Comparison of ENCODE assay signal across 8 cellular contexts in the genomic region with DNA sequence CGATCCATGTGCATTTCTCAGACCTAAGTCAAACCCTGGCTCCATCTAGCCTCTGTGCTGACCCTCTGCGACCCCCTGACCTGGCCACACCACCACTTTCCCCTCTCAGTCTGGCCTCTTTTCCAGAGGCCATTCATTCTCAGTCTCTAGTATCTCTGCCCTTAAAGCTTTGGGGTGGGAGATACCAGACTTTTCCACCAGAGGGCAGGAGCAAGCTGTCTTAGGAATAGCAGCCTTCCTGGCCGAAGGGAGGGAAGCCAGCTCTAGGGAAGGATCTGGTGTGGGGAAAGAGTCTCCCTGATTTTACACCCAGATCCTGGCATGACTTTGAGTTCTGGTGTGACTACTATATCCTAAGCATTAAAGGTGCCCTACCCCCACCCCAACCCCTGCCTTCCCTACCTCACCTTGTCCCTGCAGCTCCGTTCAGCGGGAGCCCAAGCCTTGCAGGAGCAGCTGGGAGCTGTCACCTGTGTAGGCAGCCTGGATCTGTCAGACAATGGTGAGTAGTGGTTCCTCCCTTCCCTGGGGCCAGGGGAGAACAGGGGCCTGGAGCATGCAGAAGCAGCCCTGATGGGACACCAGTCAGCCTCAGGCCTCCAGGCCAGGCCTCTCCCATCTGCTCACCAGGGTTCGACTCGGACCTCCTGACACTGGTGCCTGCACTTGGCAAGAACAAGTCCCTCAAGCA. TPM values are rescaled to one million over a fixed set of nuclear protein-coding genes. Genes with fewer than 3 reads are reported as not detected.
DNase-seq lines count a peak whose midpoint lies in the region; ATAC-seq and TF ChIP-seq lines count a peak whose summit lies in the region.

No MANE protein-coding gene starts in this region.

- H3K4me3 ChIP-seq in HFF-Myc (replicated peaks; ENCODE audit: low read depth, low read length) (no peak overlapping the region), fibroblast of pulmonary artery (replicated peaks; ENCODE audit: low read depth, low read length) (no peak overlapping the region)

- CTCF ChIA-PET in activated CD8-positive, alpha-beta T cell treated with anti-CD3 and anti-CD28 coated beads for 36 hours (lab: Charles Lee): interaction anchor here (0.9 to 9.6 kb wide), 30 partner anchors 8 to 477 kb away, joined by 3 to 345 read pairs (median 5); a partner anchor contains a TSS

- H3K4me3 Mint-ChIP-seq in activated CD8-positive, alpha-beta T cell treated with anti-CD3 and anti-CD28 coated beads for 36 hours: no peak overlapping the region
- peak overlapping the region; percentile 62 for H3K4me3 Mint-ChIP-seq in neural crest cell

- H3K27me3 Mint-ChIP-seq in activated CD8-positive, alpha-beta T cell treated with anti-CD3 and anti-CD28 coated beads for 36 hours: no peaks in the 10 kb centered on the region
- no peaks in the 10 kb centered on the region for H3K27me3 Mint-ChIP-seq in neural crest cell (ENCODE audit: low read depth)

- ATAC-seq in activated CD4-positive, CD25-positive, alpha-beta regulatory T cell treated with anti-CD3 and anti-CD28 coated beads, Interleukin-2, amount 50 U/mL, for 24 hours: no peak
- ATAC-seq in activated CD8-positive, alpha-beta T cell treated with anti-CD3 and anti-CD28 coated beads for 36 hours: peak; percentile 80
- ATAC-seq in GM21515 (IDR thresholded peaks at IDR 0.05; ENCODE audit: unreplicated experiment): no peak

- peaks cover 6% of the 10 kb centered on the region for H3K4me1 Mint-ChIP-seq in activated CD8-positive, alpha-beta T cell treated with anti-CD3 and anti-CD28 coated beads for 36 hours (ENCODE audit: low read depth)
- H3K4me1 Mint-ChIP-seq in neural crest cell: peaks cover 5% of the 10 kb centered on the region

- intact Hi-C loops in activated CD8-positive, alpha-beta T cell treated with anti-CD3 and anti-CD28 coated beads for 36 hours (cut with micrococcal nuclease): loop anchor here (1.0 to 5.0 kb wide), 2 partner anchors 32 to 46 kb away; no protein-coding TSS in a partner anchor

- DNase-seq in activated CD4-positive, CD25-positive, alpha-beta regulatory T cell treated with anti-CD3 and anti-CD28 coated beads, Interleukin-2, amount 50 U/mL, for 72 hours: peak; percentile 60
- peak; percentile 43 for DNase-seq in HFF-Myc (ENCODE audit: extremely low read depth, low read depth)
- DNase-seq in NCI-H2196 (lab: John Stamatoyannopoulos, UW; ENCODE audit: unreplicated experiment): peak; percentile 82
- peak; percentile 85 for DNase-seq in activated CD8-positive, alpha-beta T cell treated with anti-CD3 and anti-CD28 coated beads for 36 hours
- DNase-seq in fibroblast of pulmonary artery (ENCODE audit: low read depth): peak; percentile 82
- DNase-seq in neural crest cell (ENCODE audit: low read depth, low spot score): peak; percentile 26

- peak overlapping the region; percentile 85 for H3K27ac Mint-ChIP-seq in activated CD8-positive, alpha-beta T cell treated with anti-CD3 and anti-CD28 coated beads for 36 hours
- H3K27ac Mint-ChIP-seq in neural crest cell (ENCODE audit: unreplicated experiment): no peak overlapping the region

- TF ChIP-seq CTCF in HFF-Myc (IDR thresholded peaks at IDR 0.05; ENCODE audit: low read depth, low read length, missing control alignments) (peak; percentile 79), fibroblast of pulmonary artery (IDR thresholded peaks at IDR 0.05; ENCODE audit: low read length, missing control alignments) (peak; percentile 81), neural crest cell (conservative IDR thresholded peaks at IDR 0.05) (peak; percentile 61)
- peak; percentile 95 for TF ChIP-seq CTCF in activated CD8-positive, alpha-beta T cell treated with anti-CD3 and anti-CD28 coated beads for 36 hours (IDR thresholded peaks at IDR 0.05)

- no peaks in the 10 kb centered on the region for H3K36me3 Mint-ChIP-seq in activated CD8-positive, alpha-beta T cell treated with anti-CD3 and anti-CD28 coated beads for 36 hours (ENCODE audit: low read depth)
- no peaks in the 10 kb centered on the region for H3K36me3 Mint-ChIP-seq in neural crest cell (ENCODE audit: low read depth)

- H3K9me3 Mint-ChIP-seq in activated CD8-positive, alpha-beta T cell treated with anti-CD3 and anti-CD28 coated beads for 36 hours: no peaks in the 10 kb centered on the region
- H3K9me3 Mint-ChIP-seq in neural crest cell: no peaks in the 10 kb centered on the region

- POLR2A ChIA-PET in activated CD8-positive, alpha-beta T cell treated with anti-CD3 and anti-CD28 coated beads for 36 hours (lab: Charles Lee): interaction anchor here (0.7 to 3.9 kb wide), 11 partner anchors 17 to 102 kb away, joined by 3 to 25 read pairs (median 4); a partner anchor contains a TSS

RNA-seq across cellular contexts. Expression of a gene that starts 6.6 kb away (rescaled TPM):
- under 1 TPM; 0.63 to 0.83 TPM for total RNA-seq in activated CD8-positive, alpha-beta T cell treated with anti-CD3 and anti-CD28 coated beads for 36 hours
- total RNA-seq in neural crest cell: 9.3 and 9.4 TPM in 2 replicates

RNA-seq across cellular contexts. Expression of a gene that starts 13.0 kb away (rescaled TPM):
- total RNA-seq in activated CD8-positive, alpha-beta T cell treated with anti-CD3 and anti-CD28 coated beads for 36 hours: not detected
- total RNA-seq in neural crest cell: not detected in 2 replicates

RNA-seq across cellular contexts. Expression of a gene that starts 35.7 kb away (rescaled TPM):
- 10 to 100 TPM; 90.3 to 93.1 TPM for total RNA-seq in activated CD8-positive, alpha-beta T cell treated with anti-CD3 and anti-CD28 coated beads for 36 hours
- total RNA-seq in neural crest cell: 26.1 and 26.7 TPM in 2 replicates

RNA-seq across cellular contexts. Expression of a gene that starts 56.2 kb away (rescaled TPM):
- total RNA-seq in activated CD8-positive, alpha-beta T cell treated with anti-CD3 and anti-CD28 coated beads for 36 hours: 10 to 100 TPM; 59.9 to 63.9 TPM
- 52.5 and 53.9 TPM in 2 replicates for total RNA-seq in neural crest cell

RNA-seq across cellular contexts. Expression of a gene that starts 56.3 kb away (rescaled TPM):
- total RNA-seq in activated CD8-positive, alpha-beta T cell treated with anti-CD3 and anti-CD28 coated beads for 36 hours: 1 to 10 TPM; 1.8 to 2.5 TPM
- total RNA-seq in neural crest cell: 1.2 and 2.3 TPM in 2 replicates

Comparison
In these comparisons a context has a peak if more than half of its experiments do, and no peak if none do; other contexts are left out.
1. DNase-seq: peak in every context shown above with its lines; median percentile 85 in activated CD8-positive, alpha-beta T cell treated with anti-CD3 and anti-CD28 coated beads for 36 hours; 82 in NCI-H2196; 82 in fibroblast of pulmonary artery; 60 in activated CD4-positive, CD25-positive, alpha-beta regulatory T cell treated with anti-CD3 and anti-CD28 coated beads, Interleukin-2, amount 50 U/mL, for 72 hours; 43 in HFF-Myc; 26 in neural crest cell.